In genomic region chr16:76214856-76215255, GRCh38 we compare ENCODE assay signal across 2 cellular contexts.
TF ChIP-seq lines count a peak whose summit lies in the region.

No MANE protein-coding gene starts in this region.

TF ChIP-seq in GM23338, 12 proteins besides CTCF, POLR2A, EP300 and RAD21:
- no peak for TF ChIP-seq REST (IDR thresholded peaks at IDR 0.05; ENCODE audit: unreplicated experiment)
- TF ChIP-seq NANOG (IDR thresholded peaks at IDR 0.05; ENCODE audit: borderline replicate concordance), result no peak
- no peak for TF ChIP-seq STAT1 (IDR thresholded peaks at IDR 0.05; ENCODE audit: unreplicated experiment)

TF ChIP-seq in H1, 55 proteins besides CTCF, POLR2A, EP300 and RAD21:
- TF ChIP-seq KDM5A (IDR thresholded peaks at IDR 0.05; ENCODE audit: low read length) (no peak), TEAD4 (IDR thresholded peaks at IDR 0.05; ENCODE audit: low read depth, low read length) (peak; percentile 48; the same call in 1 of the 2 replicates)
